8 cellular contexts compared by ENCODE assay signal in genomic region chr13:79688741-79689140, GRCh38.
"Had no signal": no experiment of that assay in that cellular context is flagged by ENCODE, and none has a peak within 500 bp of the region (broad histone marks: within the 10 kb centered on the region; RNA-seq: fewer than 3 reads in every experiment).

No MANE protein-coding gene starts in this region.

- H3K4me3 ChIP-seq: GM23248, GM23338, HAP-1 had no signal

- H3K27ac ChIP-seq: GM23248 had no signal

- DNase-seq: GM23248, GOT3, H7, H9, HCEC 1CT, HFFc6 had no signal

- H3K36me3 ChIP-seq: HAP-1 had no signal

- H3K9me3 ChIP-seq: HAP-1 had no signal

- H3K4me1 ChIP-seq: HAP-1 had no signal
